ENCODE assay signal across 8 cellular contexts in genomic region chr4:123599061-123599919, GRCh38.
DNase-seq lines count a peak whose midpoint lies in the region; ATAC-seq, FAIRE-seq and TF ChIP-seq lines count a peak whose summit lies in the region.

No MANE protein-coding gene starts in this region.

- TF ChIP-seq POLR2A in GM12878 (IDR thresholded peaks at IDR 0.05; ENCODE audit: low read depth, low read length) = no peak

- H3K9ac ChIP-seq in GM12878 (ENCODE audit: control insufficient read depth, insufficient read depth, low read length) (no peak overlapping the region), mucosa of rectum (ENCODE audit: low read depth in 1 of 2, low read length in 2 of 2) (peak overlapping the region in 1 of 2 donors; percentile 44)

- POLR2A ChIA-PET in GM12878 (lab: Charles Lee) = no interaction called here

- peak; percentile 5 for ATAC-seq in GM19324 (IDR thresholded peaks at IDR 0.05; ENCODE audit: low FRiP score, unreplicated experiment)
- peak; percentile 13 for ATAC-seq in HG03159 (IDR thresholded peaks at IDR 0.05; ENCODE audit: unreplicated experiment)
- peak; percentile 44 for ATAC-seq in GM12878

- H3K9me3 ChIP-seq in GM12878 (replicated peaks; ENCODE audit: control insufficient read depth, insufficient read depth, low read length) = no peaks in the 10 kb centered on the region; the same call in 2 of the 3 replicates
- no peaks in the 10 kb centered on the region for H3K9me3 ChIP-seq in mucosa of rectum (ENCODE audit: control insufficient read depth in 2 of 2, low read length in 2 of 2)

- intact Hi-C loops in GM12878 (cut with micrococcal nuclease; ENCODE audit: unreplicated experiment) = no loop called here

- no peaks in the 10 kb centered on the region for H3K27me3 ChIP-seq in GM12878 (replicated peaks in 1 of 2; ENCODE audit: control insufficient read depth in 2 of 2, insufficient read depth in 2 of 2, low read length in 1 of 2)
- no peaks in the 10 kb centered on the region for H3K27me3 ChIP-seq in mucosa of rectum (ENCODE audit: control insufficient read depth in 2 of 2, insufficient read depth in 2 of 2, low read length in 2 of 2)

- SMC1A ChIA-PET in GM12878 (lab: Charles Lee; ENCODE audit: uncharacterized antibody, unreplicated experiment) = interaction anchor here (0.5 to 5.6 kb wide), 9 partner anchors 8 to 181 kb away, joined by 3 to 30 read pairs (median 4); no protein-coding TSS in a partner anchor

- CTCF ChIA-PET in GM12878 (lab: Yijun Ruan, JAX) = interaction anchor here (0.5 to 1.2 kb wide), 3 partner anchors 49 to 62 kb away, joined by 3 read pairs; no protein-coding TSS in a partner anchor

- 58% methylated on average over 3 of the region's 3 CpGs for WGBS in GM12878 (ENCODE audit: insufficient coverage, insufficient replicate concordance, low lambda C conversion rate, missing lambda C conversion rate)

- RAD21 ChIA-PET in GM12878 (lab: Charles Lee; ENCODE audit: unreplicated experiment) = interaction anchor here (1.0 to 2.4 kb wide), 4 partner anchors 10 to 200 kb away, joined by 3 to 15 read pairs (median 4); no protein-coding TSS in a partner anchor

- FAIRE-seq in GM12878 (lab: Jason Lieb, UNC) (no peak), HTR-8/SVneo (lab: Jason Lieb, UNC) (no peak)

- H3K4me3 ChIP-seq in GM12878 = no peak overlapping the region
- H3K4me3 ChIP-seq in mucosa of rectum (ENCODE audit: low read length in 2 of 2) = no peak overlapping the region

- peaks cover 7% of the 10 kb centered on the region; the same call in 1 of the 2 replicates for H3K4me1 ChIP-seq in GM12878 (ENCODE audit: control insufficient read depth, insufficient read depth, low read length)
- peaks cover 19 to 33% of the 10 kb centered on the region in 2 donors for H3K4me1 ChIP-seq in mucosa of rectum (ENCODE audit: control insufficient read depth in 2 of 2, insufficient read depth in 2 of 2, low read length in 2 of 2)

- H4K20me1 ChIP-seq in GM12878 (ENCODE audit: control insufficient read depth, insufficient read depth) = no peaks in the 10 kb centered on the region

- no peak for TF ChIP-seq EP300 in GM12878 (IDR thresholded peaks at IDR 0.05; ENCODE audit: borderline replicate concordance in 1 of 2, control insufficient read depth in 1 of 2, low read depth in 2 of 2, low read length in 2 of 2)

- no peaks in the 10 kb centered on the region for H3K79me2 ChIP-seq in GM12878 (ENCODE audit: control insufficient read depth, insufficient read depth, low read length)

- H3K4me2 ChIP-seq in GM12878 (ENCODE audit: control insufficient read depth, insufficient read depth) = no peak overlapping the region

- in situ Hi-C loops in GM12878 (cut with MboI) = no loop called here

- DNase-seq in GM12878 (ENCODE audit: low read depth, low spot score) = no peak
- no peak for DNase-seq in NCI-H2196 (lab: John Stamatoyannopoulos, UW; ENCODE audit: unreplicated experiment)
- DNase-seq in NCI-H748 treated with DMSO at 0.1 percent for 48 hours (lab: John Stamatoyannopoulos, UW) = no peak
- no peak for DNase-seq in NCI-H82 (lab: John Stamatoyannopoulos, UW)
- no peak for DNase-seq in HTR-8/SVneo (ENCODE audit: insufficient read length, low spot score)

- no peak for TF ChIP-seq CTCF in GM12878 (IDR thresholded peaks at IDR 0.05 in 2 of 3, conservative IDR thresholded peaks at IDR 0.05 in 1 of 3; ENCODE audit: control insufficient read depth in 2 of 3, extremely low read depth in 1 of 3, insufficient read depth in 1 of 3, low read depth in 3 of 3, low read length in 3 of 3)

- H3K27ac ChIP-seq in GM12878 (ENCODE audit: control insufficient read depth, insufficient read depth) (no peak overlapping the region), mucosa of rectum (ENCODE audit: low read depth in 2 of 2, low read length in 2 of 2) (peak overlapping the region; percentile 67 to 83)

- no peak for TF ChIP-seq RAD21 in GM12878 (IDR thresholded peaks at IDR 0.05; ENCODE audit: insufficient read depth, low read depth, low read length)

- no peaks in the 10 kb centered on the region for H3K36me3 ChIP-seq in GM12878 (ENCODE audit: control insufficient read depth in 2 of 2, insufficient read depth in 2 of 2, low read length in 1 of 2)
- no peaks in the 10 kb centered on the region for H3K36me3 ChIP-seq in mucosa of rectum (ENCODE audit: control insufficient read depth in 2 of 2, insufficient read depth in 2 of 2, low read length in 2 of 2)

- H2AFZ ChIP-seq in GM12878 (ENCODE audit: control insufficient read depth, low read depth, low read length) = no peak overlapping the region

- no TSS peak for BruUV-seq in GM12878 (replicated peaks; lab: Mats Ljungman, UMichigan)

TF ChIP-seq in GM12878, 131 proteins besides CTCF, POLR2A, EP300 and RAD21:
- TF ChIP-seq, protein P1, sequence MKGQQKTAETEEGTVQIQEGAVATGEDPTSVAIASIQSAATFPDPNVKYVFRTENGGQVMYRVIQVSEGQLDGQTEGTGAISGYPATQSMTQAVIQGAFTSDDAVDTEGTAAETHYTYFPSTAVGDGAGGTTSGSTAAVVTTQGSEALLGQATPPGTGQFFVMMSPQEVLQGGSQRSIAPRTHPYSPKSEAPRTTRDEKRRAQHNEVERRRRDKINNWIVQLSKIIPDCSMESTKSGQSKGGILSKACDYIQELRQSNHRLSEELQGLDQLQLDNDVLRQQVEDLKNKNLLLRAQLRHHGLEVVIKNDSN (IDR thresholded peaks at IDR 0.05; ENCODE audit: borderline replicate concordance, extremely low read length, insufficient read depth, low read depth, low read length) = no peak
- 0 out of 2 replicates have a peak, but pooled peaks have one; percentile 47 for TF ChIP-seq ZNF217 (IDR thresholded peaks at IDR 0.05)
